Comparison of ENCODE assay signal across 1 cellular context in genomic region chr7:108525985-108526767, GRCh38.
TF ChIP-seq lines count a peak whose summit lies in the region.

TSS of gene PNPLA8 (minus strand) at chr7:108526135. CDS start at chr7:108515491, 10,644 bp downstream.

TF ChIP-seq in GM12878, 131 proteins besides CTCF, POLR2A, EP300 and RAD21 (continued from another document):
- 0 out of 2 replicates have a peak, but pooled peaks have one; percentile 73 for TF ChIP-seq STAT1 (conservative IDR thresholded peaks at IDR 0.05)
- TF ChIP-seq CBX5 (IDR thresholded peaks at IDR 0.05; ENCODE audit: low read depth): no peak
- TF ChIP-seq PML (IDR thresholded peaks at IDR 0.05; ENCODE audit: low read length): peak; percentile 96
- TF ChIP-seq SIX5 (IDR thresholded peaks at IDR 0.05; ENCODE audit: low read depth, low read length, severe bottlenecking): no peak
- TF ChIP-seq EGR1 (IDR thresholded peaks at IDR 0.05; ENCODE audit: borderline replicate concordance in 1 of 2, low read depth in 2 of 2, low read length in 2 of 2): peak; percentile 79 to 97
- TF ChIP-seq PAX5 (IDR thresholded peaks at IDR 0.05; ENCODE audit: borderline replicate concordance, low read depth, low read length): peak; percentile 99
- no peak for TF ChIP-seq ETV6 (conservative IDR thresholded peaks at IDR 0.05 in 1 of 2, IDR thresholded peaks at IDR 0.05 in 1 of 2; ENCODE audit: borderline replicate concordance in 1 of 2, low read depth in 1 of 2)
- TF ChIP-seq NFIC (IDR thresholded peaks at IDR 0.05; ENCODE audit: low read depth, low read length): no peak
- TF ChIP-seq BHLHE40 (IDR thresholded peaks at IDR 0.05; ENCODE audit: borderline replicate concordance in 1 of 2, low read depth in 2 of 2, low read length in 1 of 2): peak; percentile 79 to 90
- TF ChIP-seq FOXK2 (IDR thresholded peaks at IDR 0.05): no peak
- peak; percentile 3 for TF ChIP-seq SKIL (IDR thresholded peaks at IDR 0.05; ENCODE audit: low read depth, poor library complexity, severe bottlenecking)
- 0 out of 2 replicates have a peak, but pooled peaks have one; percentile 9 for TF ChIP-seq EED (IDR thresholded peaks at IDR 0.05; ENCODE audit: low read depth)
- no peak for TF ChIP-seq TCF7 (IDR thresholded peaks at IDR 0.05; ENCODE audit: borderline replicate concordance)
